In the genomic region with DNA sequence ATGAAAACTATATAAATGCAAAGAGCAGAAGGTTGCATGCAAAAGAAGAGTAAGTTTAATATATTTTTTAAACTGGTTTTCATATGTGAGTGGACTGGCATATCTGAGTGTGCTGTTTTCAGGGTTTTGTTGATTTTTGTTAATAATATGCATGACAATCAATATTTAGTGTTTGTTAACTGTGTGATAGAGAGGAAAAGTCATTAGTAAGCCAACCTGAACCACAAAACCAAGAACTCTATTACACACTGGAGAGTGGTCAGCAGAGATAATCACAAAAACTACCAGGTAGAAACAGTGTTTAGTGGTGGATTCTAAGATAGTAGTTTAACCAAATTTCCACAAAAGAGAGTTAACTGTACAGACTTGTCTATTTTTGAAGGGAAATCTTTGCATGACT, we compare ENCODE assay signal across 40 cellular contexts.
"Had no signal": no experiment of that assay in that cellular context is flagged by ENCODE, and none has a peak within 500 bp of the region (broad histone marks: within the 10 kb centered on the region; RNA-seq: fewer than 3 reads in every experiment).

No MANE protein-coding gene starts in this region.

- H3K4me3 Mint-ChIP-seq: activated CD4-positive, alpha-beta memory T cell treated with anti-CD3 and anti-CD28 coated beads, Interleukin-2, amount 10 ng/mL, durations not matched to agents 7 days and 5 days; activated CD4-positive, alpha-beta T cell treated with anti-CD3 and anti-CD28 coated beads for 36 hours; activated CD4-positive, alpha-beta T cell treated with anti-CD3 and anti-CD28 coated beads, Interleukin-2, amount 10 ng/mL, durations not matched to agents 7 days and 5 days; activated CD8-positive, alpha-beta memory T cell treated with anti-CD3 and anti-CD28 coated beads, Interleukin-2, amount 10 ng/mL, durations not matched to agents 7 days and 5 days; activated CD8-positive, alpha-beta T cell treated with anti-CD3 and anti-CD28 coated beads, Interleukin-2, amount 10 ng/mL, durations not matched to agents 7 days and 5 days; activated naive CD4-positive, alpha-beta T cell treated with anti-CD3 and anti-CD28 coated beads, Interleukin-2, amount 10 ng/mL, durations not matched to agents 7 days and 5 days; activated naive CD4-positive, alpha-beta T cell treated with anti-CD3 and anti-CD28 coated beads, Interleukin-2, amount 50 U/mL, for 24 hours; activated naive CD8-positive, alpha-beta T cell; activated naive CD8-positive, alpha-beta T cell treated with anti-CD3 and anti-CD28 coated beads, Interleukin-2, amount 10 ng/mL, durations not matched to agents 7 days and 5 days; activated naive CD8-positive, alpha-beta T cell treated with anti-CD3 and anti-CD28 coated beads, Interleukin-2, amount 50 U/mL, for 24 hours; activated T-cell treated with anti-CD3 and anti-CD28 coated beads, Interleukin-2, amount 50 U/mL, for 24 hours; brain; central memory CD8-positive, alpha-beta T cell; T-helper 1 cell treated with Interleukin-12 subunit alpha and Interleukin-12 subunit beta and Interleukin-4 antibody, amounts not matched to agents 30 μg/mL and 1 μg/mL, for 36 hours; T-helper 2 cell treated with Interferon-gamma antibody and Interleukin-4, amounts not matched to agents 5 μg/mL and 100 μg/mL, for 36 hours; WTC11 had no signal

- H3K27ac Mint-ChIP-seq: activated CD4-positive, alpha-beta memory T cell treated with anti-CD3 and anti-CD28 coated beads, Interleukin-2, amount 10 ng/mL, durations not matched to agents 7 days and 5 days; activated CD4-positive, alpha-beta T cell treated with anti-CD3 and anti-CD28 coated beads for 36 hours; activated CD4-positive, alpha-beta T cell treated with anti-CD3 and anti-CD28 coated beads, Interleukin-2, amount 10 ng/mL, durations not matched to agents 7 days and 5 days; activated CD8-positive, alpha-beta memory T cell treated with anti-CD3 and anti-CD28 coated beads, Interleukin-2, amount 10 ng/mL, durations not matched to agents 7 days and 5 days; activated CD8-positive, alpha-beta T cell treated with anti-CD3 and anti-CD28 coated beads, Interleukin-2, amount 10 ng/mL, durations not matched to agents 7 days and 5 days; activated naive CD4-positive, alpha-beta T cell treated with anti-CD3 and anti-CD28 coated beads, Interleukin-2, amount 10 ng/mL, durations not matched to agents 7 days and 5 days; activated naive CD4-positive, alpha-beta T cell treated with anti-CD3 and anti-CD28 coated beads, Interleukin-2, amount 50 U/mL, for 24 hours; activated naive CD8-positive, alpha-beta T cell; activated naive CD8-positive, alpha-beta T cell treated with anti-CD3 and anti-CD28 coated beads, Interleukin-2, amount 10 ng/mL, durations not matched to agents 7 days and 5 days; activated naive CD8-positive, alpha-beta T cell treated with anti-CD3 and anti-CD28 coated beads, Interleukin-2, amount 50 U/mL, for 24 hours; activated T-cell treated with anti-CD3 and anti-CD28 coated beads, Interleukin-2, amount 50 U/mL, for 24 hours; activated T-helper 2 cell treated with anti-CD3 and anti-CD28 coated beads, Interferon-gamma antibody, Interleukin-2, Interleukin-4, amounts not matched to agents 10 μg/mL and 5 μg/mL and 100 μg/mL, durations not matched to agents 14 hours and 24 hours and 36 hours; brain; T-helper 1 cell treated with Interleukin-12 subunit alpha and Interleukin-12 subunit beta and Interleukin-4 antibody, amounts not matched to agents 30 μg/mL and 1 μg/mL, for 36 hours; T-helper 2 cell treated with Interferon-gamma antibody and Interleukin-4, amounts not matched to agents 5 μg/mL and 100 μg/mL, for 36 hours; WTC11 had no signal

- FAIRE-seq: bronchial epithelial cell, TTC549 had no signal

- H3K27me3 Mint-ChIP-seq: activated CD4-positive, alpha-beta memory T cell treated with anti-CD3 and anti-CD28 coated beads, Interleukin-2, amount 10 ng/mL, durations not matched to agents 7 days and 5 days; activated CD4-positive, alpha-beta T cell treated with anti-CD3 and anti-CD28 coated beads for 36 hours; activated CD4-positive, alpha-beta T cell treated with anti-CD3 and anti-CD28 coated beads, Interleukin-2, amount 10 ng/mL, durations not matched to agents 7 days and 5 days; activated CD8-positive, alpha-beta memory T cell treated with anti-CD3 and anti-CD28 coated beads, Interleukin-2, amount 10 ng/mL, durations not matched to agents 7 days and 5 days; activated naive CD4-positive, alpha-beta T cell treated with anti-CD3 and anti-CD28 coated beads, Interleukin-2, amount 10 ng/mL, durations not matched to agents 7 days and 5 days; activated naive CD4-positive, alpha-beta T cell treated with anti-CD3 and anti-CD28 coated beads, Interleukin-2, amount 50 U/mL, for 24 hours; activated naive CD8-positive, alpha-beta T cell; activated naive CD8-positive, alpha-beta T cell treated with anti-CD3 and anti-CD28 coated beads, Interleukin-2, amount 10 ng/mL, durations not matched to agents 7 days and 5 days; activated naive CD8-positive, alpha-beta T cell treated with anti-CD3 and anti-CD28 coated beads, Interleukin-2, amount 50 U/mL, for 24 hours; activated T-cell treated with anti-CD3 and anti-CD28 coated beads, Interleukin-2, amount 50 U/mL, for 24 hours; brain; central memory CD8-positive, alpha-beta T cell had no signal

- H3K27me3 ChIP-seq: ascending aorta, cardiac muscle cell had no signal

- H3K4me1 ChIP-seq: ascending aorta had no signal

- H3K27ac ChIP-seq: ascending aorta, cardiac muscle cell, WERI-Rb-1 had no signal

- DNase-seq: activated CD4-positive, alpha-beta memory T cell treated with anti-CD3 and anti-CD28 coated beads, Interleukin-2, amount 10 ng/mL, durations not matched to agents 7 days and 5 days; activated CD4-positive, alpha-beta T cell treated with anti-CD3 and anti-CD28 coated beads for 1 hour; activated CD4-positive, alpha-beta T cell treated with anti-CD3 and anti-CD28 coated beads for 36 hours; activated CD4-positive, alpha-beta T cell treated with anti-CD3 and anti-CD28 coated beads for 48 hours; activated CD4-positive, alpha-beta T cell treated with anti-CD3 and anti-CD28 coated beads, Interleukin-2, amount 10 ng/mL, durations not matched to agents 7 days and 5 days; activated CD4-positive, alpha-beta T cell treated with anti-CD3 and anti-CD28 coated beads, Interleukin-2, amount 50 U/mL, for 48 hours; activated CD4-positive, CD25-positive, alpha-beta regulatory T cell; activated CD8-positive, alpha-beta memory T cell treated with anti-CD3 and anti-CD28 coated beads for 24 hours; activated CD8-positive, alpha-beta memory T cell treated with anti-CD3 and anti-CD28 coated beads, Interleukin-2, amount 10 ng/mL, durations not matched to agents 7 days and 5 days; activated CD8-positive, alpha-beta memory T cell treated with anti-CD3 and anti-CD28 coated beads, Interleukin-2, amount 50 U/mL, for 48 hours; activated CD8-positive, alpha-beta T cell treated with anti-CD3 and anti-CD28 coated beads, Interleukin-2, amount 10 ng/mL, durations not matched to agents 7 days and 5 days; activated effector memory CD4-positive, alpha-beta T cell treated with Interleukin-2 at 50 U/mL for 16 hours; activated gamma-delta T cell; activated naive CD4-positive, alpha-beta T cell treated with anti-CD3 and anti-CD28 coated beads, Interleukin-2, amount 10 ng/mL, durations not matched to agents 7 days and 5 days; activated naive CD4-positive, alpha-beta T cell treated with Interleukin-2 at 50 U/mL for 16 hours; activated naive CD8-positive, alpha-beta T cell treated with anti-CD3 and anti-CD28 coated beads, Interleukin-2, amount 10 ng/mL, durations not matched to agents 7 days and 5 days; activated naive CD8-positive, alpha-beta T cell treated with anti-CD3 and anti-CD28 coated beads, Interleukin-2, amount 50 U/mL, for 24 hours; activated T-cell treated with anti-CD3 and anti-CD28 coated beads, Interleukin-2, amount 50 U/mL, for 24 hours; activated T-cell treated with anti-CD3 and anti-CD28 coated beads, Interleukin-2, amount 50 U/mL, for 48 hours; amygdala; anterior cingulate cortex; caudate nucleus; cerebellar nuclear complex; T-helper 1 cell; T-helper 2 cell; T-helper 9 cell; WERI-Rb-1 had no signal

- H3K36me3 ChIP-seq: ascending aorta, cardiac muscle cell, WERI-Rb-1 had no signal

- H3K9me3 ChIP-seq: ascending aorta had no signal

- H3K4me1 Mint-ChIP-seq: activated CD4-positive, alpha-beta memory T cell treated with anti-CD3 and anti-CD28 coated beads, Interleukin-2, amount 10 ng/mL, durations not matched to agents 7 days and 5 days; activated CD4-positive, alpha-beta T cell treated with anti-CD3 and anti-CD28 coated beads for 36 hours; activated CD4-positive, alpha-beta T cell treated with anti-CD3 and anti-CD28 coated beads, Interleukin-2, amount 10 ng/mL, durations not matched to agents 7 days and 5 days; activated CD8-positive, alpha-beta memory T cell treated with anti-CD3 and anti-CD28 coated beads, Interleukin-2, amount 10 ng/mL, durations not matched to agents 7 days and 5 days; activated naive CD4-positive, alpha-beta T cell treated with anti-CD3 and anti-CD28 coated beads, Interleukin-2, amount 10 ng/mL, durations not matched to agents 7 days and 5 days; activated naive CD4-positive, alpha-beta T cell treated with anti-CD3 and anti-CD28 coated beads, Interleukin-2, amount 50 U/mL, for 24 hours; activated naive CD8-positive, alpha-beta T cell treated with anti-CD3 and anti-CD28 coated beads, Interleukin-2, amount 10 ng/mL, durations not matched to agents 7 days and 5 days; activated naive CD8-positive, alpha-beta T cell treated with anti-CD3 and anti-CD28 coated beads, Interleukin-2, amount 50 U/mL, for 24 hours; brain; central memory CD8-positive, alpha-beta T cell; WTC11 had no signal

- ATAC-seq: activated CD4-positive, alpha-beta T cell treated with anti-CD3 and anti-CD28 coated beads for 36 hours; activated CD4-positive, CD25-positive, alpha-beta regulatory T cell treated with anti-CD3 and anti-CD28 coated beads, Interleukin-2, amount 50 U/mL, for 24 hours; activated CD8-positive, alpha-beta memory T cell treated with anti-CD3 and anti-CD28 coated beads, Interleukin-2, amount 10 ng/mL, durations not matched to agents 7 days and 5 days; activated CD8-positive, alpha-beta T cell treated with anti-CD3 and anti-CD28 coated beads, Interleukin-2, amount 10 ng/mL, durations not matched to agents 7 days and 5 days; activated naive CD8-positive, alpha-beta T cell treated with anti-CD3 and anti-CD28 coated beads, Interleukin-2, amount 50 U/mL, for 24 hours; WTC11 had no signal

- H3K36me3 Mint-ChIP-seq: activated CD8-positive, alpha-beta memory T cell treated with anti-CD3 and anti-CD28 coated beads, Interleukin-2, amount 10 ng/mL, durations not matched to agents 7 days and 5 days; activated naive CD4-positive, alpha-beta T cell treated with anti-CD3 and anti-CD28 coated beads, Interleukin-2, amount 10 ng/mL, durations not matched to agents 7 days and 5 days; activated naive CD4-positive, alpha-beta T cell treated with anti-CD3 and anti-CD28 coated beads, Interleukin-2, amount 50 U/mL, for 24 hours; activated naive CD8-positive, alpha-beta T cell; activated naive CD8-positive, alpha-beta T cell treated with anti-CD3 and anti-CD28 coated beads, Interleukin-2, amount 10 ng/mL, durations not matched to agents 7 days and 5 days; brain; WTC11 had no signal

- H3K9me3 Mint-ChIP-seq: activated CD4-positive, alpha-beta T cell treated with anti-CD3 and anti-CD28 coated beads, Interleukin-2, amount 10 ng/mL, durations not matched to agents 7 days and 5 days; activated naive CD4-positive, alpha-beta T cell treated with anti-CD3 and anti-CD28 coated beads, Interleukin-2, amount 10 ng/mL, durations not matched to agents 7 days and 5 days; activated naive CD4-positive, alpha-beta T cell treated with anti-CD3 and anti-CD28 coated beads, Interleukin-2, amount 50 U/mL, for 24 hours; activated naive CD8-positive, alpha-beta T cell treated with anti-CD3 and anti-CD28 coated beads, Interleukin-2, amount 10 ng/mL, durations not matched to agents 7 days and 5 days; activated T-cell treated with anti-CD3 and anti-CD28 coated beads, Interleukin-2, amount 50 U/mL, for 24 hours; activated T-helper 2 cell treated with anti-CD3 and anti-CD28 coated beads, Interferon-gamma antibody, Interleukin-2, Interleukin-4, amounts not matched to agents 10 μg/mL and 5 μg/mL and 100 μg/mL, durations not matched to agents 14 hours and 24 hours and 36 hours; T-helper 1 cell treated with Interleukin-12 subunit alpha and Interleukin-12 subunit beta and Interleukin-4 antibody, amounts not matched to agents 30 μg/mL and 1 μg/mL, for 36 hours; T-helper 2 cell treated with Interferon-gamma antibody and Interleukin-4, amounts not matched to agents 5 μg/mL and 100 μg/mL, for 36 hours; WTC11 had no signal

- H3K4me3 ChIP-seq: ascending aorta, cardiac muscle cell had no signal
